Comparison of ENCODE assay signal across 8 cellular contexts in the genomic region with DNA sequence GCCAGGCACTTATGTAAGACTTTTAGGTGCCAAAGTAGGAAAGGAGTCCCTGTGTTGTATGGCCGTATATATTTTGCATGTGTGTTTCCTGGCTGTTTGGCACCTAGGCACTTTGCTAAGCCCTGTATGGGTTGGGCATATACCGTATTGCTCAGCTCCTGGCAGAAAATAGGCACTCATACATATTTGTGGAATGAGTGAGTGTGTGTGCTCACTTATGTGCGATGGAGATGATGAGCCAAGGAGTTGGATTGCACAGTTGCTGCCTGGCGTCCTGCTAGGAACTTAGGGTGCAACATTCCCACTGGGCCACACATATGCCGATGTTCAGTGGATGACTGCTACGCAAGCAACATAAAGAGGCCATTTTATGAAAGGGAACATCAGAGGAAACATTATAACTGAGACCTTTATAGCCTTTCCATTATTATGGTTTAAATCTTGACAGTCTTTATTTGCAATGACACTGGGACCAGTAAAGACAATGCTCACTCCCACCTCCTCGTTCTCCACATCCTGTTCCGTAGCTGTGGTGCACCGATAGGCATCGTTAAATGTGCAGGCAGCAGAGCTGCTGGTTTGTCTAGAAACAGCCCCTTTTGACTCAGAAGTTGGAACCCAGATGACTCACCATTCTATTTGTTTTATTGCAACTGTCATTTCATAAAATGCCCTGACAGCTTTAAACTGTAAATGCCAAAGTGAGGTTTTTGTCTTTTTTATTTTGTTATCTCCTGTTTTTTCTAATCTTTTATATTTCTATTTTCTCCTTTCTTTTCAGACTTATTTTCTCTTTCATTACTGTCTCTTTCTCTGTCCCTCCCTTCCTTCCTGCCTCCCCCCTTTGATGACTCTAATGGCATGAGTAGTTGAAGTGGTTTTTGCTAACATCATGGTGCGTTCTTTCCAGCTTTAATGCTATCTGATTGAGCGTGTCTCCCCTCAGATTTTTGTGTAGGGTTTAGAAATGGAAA. TPM values are rescaled to one million over a fixed set of nuclear protein-coding genes. Genes with fewer than 3 reads are reported as not detected.
A peak's percentile ranks its signal among the peaks of the same experiment; 100 is the strongest.
DNase-seq lines count a peak whose midpoint lies in the region; ATAC-seq and TF ChIP-seq lines count a peak whose summit lies in the region.

No MANE protein-coding gene starts in this region.

- no peak overlapping the region for H3K4ac ChIP-seq in mesendoderm (ENCODE audit: low read depth, low read length)

- no peak overlapping the region for H2BK120ac ChIP-seq in mesendoderm (ENCODE audit: low read depth, low read length)

- no peak overlapping the region for H2AK5ac ChIP-seq in mesendoderm (ENCODE audit: low read length)

- peak; percentile 41 for DNase-seq in DMS79 treated with DMSO at 0.1 percent for 48 hours (lab: John Stamatoyannopoulos, UW)
- DNase-seq in activated CD4-positive, alpha-beta T cell treated with anti-CD3 and anti-CD28 coated beads for 24 hours (ENCODE audit: low read depth in 2 of 2) = peak; percentile 63 to 69
- peak; percentile 81 for DNase-seq in dedifferentiated amniotic fluid mesenchymal stem cell (ENCODE audit: extremely low spot score)
- peak; percentile 51 to 79 for DNase-seq in psoas muscle
- no peak for DNase-seq in NCI-H1930 (lab: John Stamatoyannopoulos, UW)
- no peak for DNase-seq in mesendoderm

- H3K9me3 ChIP-seq in KOPT-K1 (ENCODE audit: insufficient read depth, low read length, poor library complexity, severe bottlenecking) = no peaks in the 10 kb centered on the region
- no peaks in the 10 kb centered on the region for H3K9me3 ChIP-seq in psoas muscle

- ATAC-seq in GM21576 (IDR thresholded peaks at IDR 0.05; ENCODE audit: unreplicated experiment) (peak; percentile 75), psoas muscle (peak; percentile 81 to 91 (median 89))

- no peak overlapping the region for H3K4me3 ChIP-seq in psoas muscle
- no peak overlapping the region for H3K4me3 ChIP-seq in mesendoderm (ENCODE audit: low read length)

- H3K23ac ChIP-seq in mesendoderm (ENCODE audit: low read length) = no peak overlapping the region

- 31 to 40% (median 33%) methylated on average over 12 of the region's 12 CpGs for WGBS in psoas muscle, 3 donors
- no CpG with 5 or more reads among the region's 12 CpGs for WGBS in mesendoderm (ENCODE audit: extremely low coverage, insufficient coverage, low lambda C conversion rate)

- H3K36me3 ChIP-seq in KOPT-K1 (ENCODE audit: insufficient read depth, low read length) = no peaks in the 10 kb centered on the region
- H3K36me3 ChIP-seq in psoas muscle (ENCODE audit: insufficient read depth in 1 of 2, low read depth in 1 of 2) = no peaks in the 10 kb centered on the region
- no peaks in the 10 kb centered on the region for H3K36me3 ChIP-seq in mesendoderm (ENCODE audit: control insufficient read depth, insufficient read depth, low read length)

- peaks cover 10% of the 10 kb centered on the region for H3K79me2 ChIP-seq in mesendoderm (ENCODE audit: control insufficient read depth, insufficient read depth, low read length)

- H3K27ac ChIP-seq in KOPT-K1 (ENCODE audit: low read depth, low read length, poor library complexity, severe bottlenecking) = peak overlapping the region; percentile 95
- peak overlapping the region; percentile 43 for H3K27ac ChIP-seq in psoas muscle
- H3K27ac ChIP-seq in mesendoderm (ENCODE audit: low read depth, low read length) = no peak overlapping the region

- no peak overlapping the region for H3K18ac ChIP-seq in mesendoderm (ENCODE audit: low read length)

- no peak overlapping the region for H2BK5ac ChIP-seq in mesendoderm (ENCODE audit: low read length)

- H2BK15ac ChIP-seq in mesendoderm (replicated peaks; ENCODE audit: low read depth) = no peak overlapping the region

- intact Hi-C loops in psoas muscle (cut with DNase I) = loop anchor here (5.0 kb wide), 2 partner anchors 276 to 281 kb away; no protein-coding TSS in a partner anchor

- no peak overlapping the region for H4K5ac ChIP-seq in mesendoderm (ENCODE audit: low read length)

- peaks cover 71% of the 10 kb centered on the region for H3K4me1 ChIP-seq in psoas muscle
- H3K4me1 ChIP-seq in mesendoderm (ENCODE audit: control insufficient read depth, low read depth, low read length) = peaks cover 2% of the 10 kb centered on the region

- H3K79me1 ChIP-seq in mesendoderm (ENCODE audit: low read length) = peaks cover 20% of the 10 kb centered on the region

- H4K8ac ChIP-seq in mesendoderm (ENCODE audit: low read depth, low read length) = no peak overlapping the region

- H3K27me3 ChIP-seq in psoas muscle (ENCODE audit: insufficient read depth in 3 of 3, low read length in 2 of 3) (no peaks in the 10 kb centered on the region), mesendoderm (ENCODE audit: insufficient read depth, low read length, poor library complexity) (no peaks in the 10 kb centered on the region)

- no peak overlapping the region for H3K56ac ChIP-seq in mesendoderm (ENCODE audit: low read length)

- H3K9ac ChIP-seq in mesendoderm (ENCODE audit: low read length) = no peak overlapping the region

- H3K4me2 ChIP-seq in mesendoderm (ENCODE audit: low read length) = no peak overlapping the region

- TF ChIP-seq CTCF in psoas muscle (IDR thresholded peaks at IDR 0.05) = no peak

RNA-seq across cellular contexts. Expression of a gene that starts 36.1 kb away (rescaled TPM):
- total RNA-seq in psoas muscle = 10 to 100 TPM; 13.7 to 23.5 (median 20.8) TPM
- polyA plus RNA-seq in psoas muscle = 10 to 100 TPM; 20.1 to 20.8 (median 20.7) TPM
- polyA plus RNA-seq in mesendoderm (2013, experiment 1 of 2) = 17.6 TPM
- polyA plus RNA-seq in mesendoderm (2013, experiment 2 of 2) = 18.4 TPM

RNA-seq across cellular contexts. Expression of a gene that starts 38.5 kb away (rescaled TPM):
- 10 to 100 TPM; 18.6 to 26.8 (median 21.6) TPM for total RNA-seq in psoas muscle
- polyA plus RNA-seq in psoas muscle = 10 to 100 TPM; 11.5 to 20.9 (median 20.4) TPM
- polyA plus RNA-seq in mesendoderm (2013, experiment 1 of 2) = 58.7 TPM
- 61.6 TPM for polyA plus RNA-seq in mesendoderm (2013, experiment 2 of 2)

Comparison
In these comparisons a context has a peak if more than half of its experiments do, and no peak if none do; other contexts are left out.
1. DNase-seq: peak in DMS79 treated with DMSO at 0.1 percent for 48 hours (single experiment), activated CD4-positive, alpha-beta T cell treated with anti-CD3 and anti-CD28 coated beads for 24 hours (2 of 2), dedifferentiated amniotic fluid mesenchymal stem cell (single experiment) and psoas muscle (2 of 2); none in NCI-H1930 (0 of 2) and mesendoderm (single experiment).